In the genomic region with DNA sequence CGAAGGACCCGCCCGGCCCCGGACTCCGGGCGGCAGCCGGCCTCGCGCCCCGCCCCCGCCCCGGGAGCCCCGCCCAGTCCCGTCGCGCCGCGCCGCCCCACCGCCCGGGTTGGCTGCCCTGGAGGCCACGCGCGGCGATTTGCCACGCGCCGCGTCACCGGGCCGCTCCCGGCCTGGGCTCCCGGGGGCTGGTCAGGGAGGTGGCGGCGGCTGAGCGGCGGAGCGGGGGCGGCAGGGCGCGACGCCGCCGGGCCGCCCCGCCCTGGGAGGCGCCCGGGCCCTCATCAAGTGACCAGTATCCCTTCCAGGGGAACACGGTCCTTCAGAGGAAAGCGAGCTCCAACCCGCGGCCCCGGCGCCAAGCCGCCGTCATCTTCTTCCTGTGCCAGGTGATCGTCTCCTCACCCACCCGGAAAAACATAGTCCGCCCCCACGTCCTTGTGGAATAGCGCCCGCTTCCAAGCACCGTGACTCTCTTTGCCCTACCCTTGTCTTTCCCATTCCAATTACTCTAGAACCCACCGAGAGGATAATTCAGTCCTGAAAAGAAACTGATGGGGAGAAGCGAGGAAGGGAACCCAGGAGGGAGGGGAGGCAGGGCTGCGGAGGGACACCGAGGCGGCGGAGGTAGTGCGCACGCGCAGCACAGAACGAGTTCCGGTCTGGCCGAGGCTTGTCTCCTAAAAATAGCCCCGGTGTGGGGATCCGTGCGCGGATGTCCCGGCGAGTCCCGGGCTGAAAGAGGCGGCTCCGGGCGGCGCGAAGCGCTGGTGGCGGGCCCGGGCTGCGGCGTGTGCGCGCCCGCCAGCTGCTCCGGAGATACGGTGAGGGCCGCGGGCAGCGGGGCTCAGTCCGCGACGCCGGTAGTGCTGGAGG, we compare ENCODE assay signal across 8 cellular contexts. TPM values are rescaled to one million over a fixed set of nuclear protein-coding genes. Genes with fewer than 3 reads are reported as not detected.
DNase-seq lines count a peak whose midpoint lies in the region; ATAC-seq and TF ChIP-seq lines count a peak whose summit lies in the region.

A gene (plus strand): TSS at position 704 of the 876 bp plus-strand sequence. CDS start 67,136 bp downstream, outside the sequence.

- peaks cover 50% of the 10 kb centered on the region for H3K4me1 Mint-ChIP-seq in activated naive CD8-positive, alpha-beta T cell (ENCODE audit: low read depth)
- peaks cover 25% of the 10 kb centered on the region for H3K4me1 Mint-ChIP-seq in glutamatergic neuron (ENCODE audit: low read depth, unreplicated experiment)

- no peaks in the 10 kb centered on the region for H3K27me3 ChIP-seq in GM06990 (replicated peaks; ENCODE audit: control insufficient read depth, insufficient read depth, low read length)

- peak within 1 kb of the TSS; percentile 95 for H3K27ac ChIP-seq in temporal lobe (ENCODE audit: low read depth, low read length)

- H3K27me3 Mint-ChIP-seq in activated naive CD8-positive, alpha-beta T cell, result no peaks in the 10 kb centered on the region
- peaks cover 13% of the 10 kb centered on the region for H3K27me3 Mint-ChIP-seq in glutamatergic neuron (ENCODE audit: unreplicated experiment)

- DNase-seq in GM06990 (ENCODE audit: extremely low read depth, insufficient read length) (peak; percentile 95), NCI-H1048 (lab: John Stamatoyannopoulos, UW) (peak; percentile 81), SKM-1 treated with dmso at 0.1 percent for 144 hours (lab: John Stamatoyannopoulos, UW; ENCODE audit: unreplicated experiment) (peak; percentile 82), glutamatergic neuron (peak; percentile 95), omental fat pad (ENCODE audit: low spot score) (peak; percentile 64)

- TF ChIP-seq CTCF in GM06990 (IDR thresholded peaks at IDR 0.05; ENCODE audit: insufficient read depth, low read length, poor library complexity, severe bottlenecking) (no peak), glutamatergic neuron (IDR thresholded peaks at IDR 0.05; ENCODE audit: partially characterized antibody, unreplicated experiment) (no peak), omental fat pad (IDR thresholded peaks at IDR 0.05) (no peak)

- H3K9me3 Mint-ChIP-seq in activated naive CD8-positive, alpha-beta T cell (ENCODE audit: low read depth), result no peaks in the 10 kb centered on the region
- peaks cover 13% of the 10 kb centered on the region for H3K9me3 Mint-ChIP-seq in glutamatergic neuron (ENCODE audit: unreplicated experiment)

- H3K36me3 ChIP-seq in GM06990 (ENCODE audit: control insufficient read depth, insufficient read depth, low read length), result no peaks in the 10 kb centered on the region

- peak within 1 kb of the TSS; percentile 97 for H3K4me3 ChIP-seq in GM06990 (replicated peaks; ENCODE audit: low read depth, low read length)

- H3K36me3 Mint-ChIP-seq in activated naive CD8-positive, alpha-beta T cell, result no peaks in the 10 kb centered on the region
- H3K36me3 Mint-ChIP-seq in glutamatergic neuron (ENCODE audit: unreplicated experiment), result no peaks in the 10 kb centered on the region

- peak within 1 kb of the TSS; percentile 97 for H3K27ac Mint-ChIP-seq in activated naive CD8-positive, alpha-beta T cell
- peak within 1 kb of the TSS; percentile 97 for H3K27ac Mint-ChIP-seq in glutamatergic neuron (ENCODE audit: unreplicated experiment)

- peak; percentile 35 for ATAC-seq in HG02571 (IDR thresholded peaks at IDR 0.05; ENCODE audit: unreplicated experiment)
- ATAC-seq in omental fat pad (ENCODE audit: low FRiP score), result peak; percentile 89

- H3K4me3 Mint-ChIP-seq in activated naive CD8-positive, alpha-beta T cell, result peak within 1 kb of the TSS; percentile 97
- peak within 1 kb of the TSS; percentile 99 for H3K4me3 Mint-ChIP-seq in glutamatergic neuron (ENCODE audit: unreplicated experiment)

RNA-seq across cellular contexts. Expression of the gene that starts here (rescaled TPM):
- 49.5 TPM for total RNA-seq in glutamatergic neuron (ENCODE audit: unreplicated experiment)
- total RNA-seq in omental fat pad, result 10 to 100 TPM; 47.8 to 74.4 (median 54.0) TPM
- 38.4 TPM for total RNA-seq in temporal lobe

Comparison
In these comparisons a context has a peak if more than half of its experiments do, and no peak if none do; other contexts are left out.
1. Peak in every context shown above with its lines: DNase-seq, ATAC-seq, H3K4me3 ChIP-seq and H3K27ac ChIP-seq.